ENCODE assay signal across 10 cellular contexts in the genomic region with DNA sequence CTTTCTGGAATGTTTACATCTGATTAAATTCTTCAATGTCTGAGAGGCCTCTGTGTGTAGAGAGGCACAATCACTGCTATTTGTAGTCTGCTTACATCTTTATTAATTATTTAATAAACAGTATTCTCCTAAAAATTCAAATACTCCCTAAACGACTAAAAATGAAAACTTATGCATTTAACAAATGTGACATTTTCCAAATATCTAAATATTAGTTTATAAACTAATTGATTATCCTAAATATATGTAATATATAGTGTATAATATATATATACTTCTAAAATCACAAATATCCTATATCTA. TPM values are rescaled to one million over a fixed set of nuclear protein-coding genes. Genes with fewer than 3 reads are reported as not detected.
DNase-seq lines count a peak whose midpoint lies in the region; FAIRE-seq and TF ChIP-seq lines count a peak whose summit lies in the region.
"Had no signal": no experiment of that assay in that cellular context is flagged by ENCODE, and none has a peak within 500 bp of the region (broad histone marks: within the 10 kb centered on the region; RNA-seq: fewer than 3 reads in every experiment).

No MANE protein-coding gene starts in this region.

- no peak overlapping the region for H3K4me3 ChIP-seq in KMS-11 (IDR thresholded peaks at IDR 0.05; ENCODE audit: insufficient read depth, low read depth, low read length)
- no peak overlapping the region for H3K4me3 ChIP-seq in ascending aorta
- no peak overlapping the region for H3K4me3 ChIP-seq in kidney (ENCODE audit: low read length in 2 of 2)
- H3K4me3 ChIP-seq: GM23338, SJCRH30 had no signal

- intact Hi-C loops in ascending aorta (cut with DNase I) (loop anchor here (1.0 to 5.0 kb wide), 4 partner anchors 38 to 348 kb away; a partner anchor contains a TSS), kidney (cut with DNase I) (no loop called here)

- H2AFZ ChIP-seq in KMS-11 (ENCODE audit: low read depth): no peak overlapping the region
- H2AFZ ChIP-seq: GM23338 had no signal

- H3K9me3 ChIP-seq in ascending aorta (no peaks in the 10 kb centered on the region), kidney (ENCODE audit: control insufficient read depth in 1 of 2, low read length in 2 of 2) (no peaks in the 10 kb centered on the region)
- H3K9me3 ChIP-seq: SJCRH30 had no signal

- H3K27me3 ChIP-seq in KMS-11 (ENCODE audit: insufficient read depth, low read depth): no peaks in the 10 kb centered on the region
- H3K27me3 ChIP-seq in ascending aorta: no peaks in the 10 kb centered on the region
- H3K27me3 ChIP-seq: SJCRH30 had no signal

- DNase-seq in ascending aorta (ENCODE audit: low spot score in 2 of 2) (no peak), kidney (no peak), GM12891 (ENCODE audit: insufficient read length, low spot score) (no peak), AG20443 (ENCODE audit: low spot score) (no peak)
- no peak for DNase-seq in activated naive CD4-positive, alpha-beta T cell treated with anti-CD3 and anti-CD28 coated beads, Interleukin-2, amount 50 U/mL, for 16 hours
- no peak for DNase-seq in activated T-cell treated with anti-CD3 and anti-CD28 coated beads, Interleukin-2, amount 50 U/mL, for 48 hours

- no peak for TF ChIP-seq POLR2A in GM12891 (IDR thresholded peaks at IDR 0.05; ENCODE audit: low read depth, low read length)

- TF ChIP-seq CTCF in KMS-11 (conservative IDR thresholded peaks at IDR 0.05; ENCODE audit: low read depth, low read length): peak; percentile 29
- no peak for TF ChIP-seq CTCF in ascending aorta (IDR thresholded peaks at IDR 0.05)
- no peak for TF ChIP-seq CTCF in kidney (IDR thresholded peaks at IDR 0.05; ENCODE audit: borderline replicate concordance, extremely low read depth, insufficient read depth)

- peak; percentile 70 for FAIRE-seq in A204.1 (lab: Jason Lieb, UNC)
- FAIRE-seq in kidney (lab: Jason Lieb, UNC): peak; percentile 52
- FAIRE-seq in GM12891 (lab: Jason Lieb, UNC): no peak

- H3K36me3 ChIP-seq in KMS-11 (ENCODE audit: insufficient read depth) (no peaks in the 10 kb centered on the region), ascending aorta (no peaks in the 10 kb centered on the region), kidney (ENCODE audit: control insufficient read depth in 1 of 2, insufficient read depth in 2 of 2, low read length in 2 of 2) (no peaks in the 10 kb centered on the region)
- H3K36me3 ChIP-seq: SJCRH30 had no signal

- no peaks in the 10 kb centered on the region for H3K4me1 ChIP-seq in KMS-11 (ENCODE audit: low read depth, poor library complexity, severe bottlenecking)
- peaks cover 0 to 6% of the 10 kb centered on the region in 2 donors for H3K4me1 ChIP-seq in ascending aorta
- no peaks in the 10 kb centered on the region for H3K4me1 ChIP-seq in kidney (ENCODE audit: control insufficient read depth in 1 of 2, insufficient read depth in 1 of 2, low read depth in 1 of 2, low read length in 2 of 2)
- H3K4me1 ChIP-seq: SJCRH30 had no signal

- H3K27ac ChIP-seq in KMS-11: no peak overlapping the region
- H3K27ac ChIP-seq in ascending aorta: peak overlapping the region; percentile 54 to 78
- H3K27ac ChIP-seq in kidney (ENCODE audit: low read depth in 2 of 2, low read length in 2 of 2): no peak overlapping the region
- H3K27ac ChIP-seq: SJCRH30 had no signal

- no peak overlapping the region for H3K9ac ChIP-seq in KMS-11
- H3K9ac ChIP-seq in kidney (ENCODE audit: low read length in 2 of 2): no peak overlapping the region

- H3K79me2 ChIP-seq in KMS-11 (ENCODE audit: insufficient read depth, low read depth): no peaks in the 10 kb centered on the region

- H3K4me2 ChIP-seq in KMS-11: no peak overlapping the region
- H3K4me2 ChIP-seq: GM23338 had no signal

- no peaks in the 10 kb centered on the region for H4K20me1 ChIP-seq in KMS-11 (ENCODE audit: insufficient read depth)

TF ChIP-seq in GM12891, 5 proteins besides CTCF, POLR2A, EP300 and RAD21:
- TF ChIP-seq TAF1 (IDR thresholded peaks at IDR 0.05; ENCODE audit: low read depth, low read length): no peak
- no peak for TF ChIP-seq POLR2AphosphoS5 (IDR thresholded peaks at IDR 0.05; ENCODE audit: low read depth, low read length)
- no peak for TF ChIP-seq SPI1 (IDR thresholded peaks at IDR 0.05; ENCODE audit: low read depth, low read length)
- no peak for TF ChIP-seq POU2F2 (IDR thresholded peaks at IDR 0.05; ENCODE audit: low read depth, low read length)
TF ChIP-seq in GM12891: peak in this region for 0.

RNA-seq across cellular contexts. Expression of a gene that starts 57.7 kb away (rescaled TPM):
- total RNA-seq in ascending aorta (0.64 TPM), kidney (20.7 TPM)
- polyA plus RNA-seq in kidney (ENCODE audit: insufficient read depth, low read depth, low replicate concordance): 8.9 TPM
- 3.0 TPM for polyA plus RNA-seq in GM12891 (2012; ENCODE audit: low read depth, missing spikeins)

Comparison
In these comparisons a context has a peak if more than half of its experiments do, and no peak if none do; other contexts are left out.
1. H3K27ac ChIP-seq: peak in ascending aorta (2 of 2); none in KMS-11 (single experiment) and kidney (0 of 2).
2. RNA of a gene that starts 57.7 kb away (total RNA-seq): 20.7 TPM in kidney (single experiment); 0.64 TPM in ascending aorta (single experiment); every median in the first group is over 10 times any median in the second.